Comparison of ENCODE assay signal across 12 cellular contexts in the genomic region with DNA sequence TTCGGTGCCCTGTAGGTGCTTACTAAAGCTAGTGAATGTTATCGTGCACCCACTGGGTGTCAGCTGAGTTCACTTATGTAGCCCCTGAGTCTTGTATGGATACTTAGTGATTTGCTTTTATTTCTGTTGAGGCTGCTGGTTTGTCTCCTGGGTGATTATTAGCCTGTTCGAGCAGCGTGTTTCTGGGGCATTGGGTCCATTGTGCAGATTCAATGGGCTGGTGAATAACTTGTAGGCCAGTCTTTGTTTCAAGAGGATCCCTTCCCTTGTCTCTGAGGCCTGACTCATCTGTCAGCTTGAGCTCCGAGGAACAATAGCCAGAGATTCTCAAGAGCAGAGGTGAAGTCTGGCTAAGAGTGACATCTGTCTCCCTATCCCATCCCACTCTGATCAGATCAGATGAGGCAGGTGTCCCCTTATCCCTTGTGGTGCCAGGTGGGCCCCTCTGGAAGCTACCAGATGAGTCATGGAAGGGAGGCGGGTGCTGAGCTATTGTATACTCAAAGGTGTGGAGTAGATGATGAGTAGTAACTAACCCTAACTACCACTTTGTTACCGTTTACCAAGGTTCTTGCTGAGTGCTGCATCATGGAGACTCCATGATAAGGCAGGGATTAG. TPM values are rescaled to one million over a fixed set of nuclear protein-coding genes. Genes with fewer than 3 reads are reported as not detected.
DNase-seq lines count a peak whose midpoint lies in the region; ATAC-seq and TF ChIP-seq lines count a peak whose summit lies in the region.
"Had no signal": no experiment of that assay in that cellular context is flagged by ENCODE, and none has a peak within 500 bp of the region (broad histone marks: within the 10 kb centered on the region; RNA-seq: fewer than 3 reads in every experiment).

No MANE protein-coding gene starts in this region.

- intact Hi-C loops in CD4-positive, alpha-beta memory T cell (cut with micrococcal nuclease) = no loop called here

- POLR2A ChIA-PET in CD4-positive, alpha-beta memory T cell (lab: Charles Lee; ENCODE audit: partially characterized antibody) = interaction anchor here (1.0 to 7.2 kb wide), 3 partner anchors 12 to 177 kb away, joined by 3 to 95 read pairs (median 6); a partner anchor contains a TSS

- H3K27ac ChIP-seq in CD4-positive, alpha-beta memory T cell (ENCODE audit: low read depth, low read length) = no peak overlapping the region
- no peak overlapping the region for H3K27ac ChIP-seq in foreskin keratinocyte
- H3K27ac ChIP-seq in Karpas-422 (ENCODE audit: low read length) = no peak overlapping the region
- no peak overlapping the region for H3K27ac ChIP-seq in right atrium auricular region
- no peak overlapping the region for H3K27ac ChIP-seq in smooth muscle cell (ENCODE audit: low read depth)

- no peaks in the 10 kb centered on the region for H4K20me1 ChIP-seq in Karpas-422 (ENCODE audit: insufficient read depth, low read depth, low read length)
- H4K20me1 ChIP-seq in smooth muscle cell (ENCODE audit: low read depth) = no peaks in the 10 kb centered on the region

- peaks cover 48% of the 10 kb centered on the region for H3K4me1 ChIP-seq in CD4-positive, alpha-beta memory T cell (ENCODE audit: insufficient read depth, low read length)
- H3K4me1 ChIP-seq in ES-I3 (ENCODE audit: insufficient read depth, low read length) (peaks cover 26% of the 10 kb centered on the region), foreskin keratinocyte (peaks cover 16% of the 10 kb centered on the region), Karpas-422 (ENCODE audit: low read length) (peaks cover 56% of the 10 kb centered on the region), right atrium auricular region (peaks cover 0 to 26% of the 10 kb centered on the region in 2 donors), smooth muscle cell (ENCODE audit: low read depth) (peaks cover 19% of the 10 kb centered on the region)

- peaks cover 0 to 8% of the 10 kb centered on the region in 2 donors for H3K36me3 Mint-ChIP-seq in CD4-positive, alpha-beta memory T cell

- H3K27me3 ChIP-seq in CD4-positive, alpha-beta memory T cell (ENCODE audit: insufficient read depth, low read length) = no peaks in the 10 kb centered on the region
- peaks cover 23% of the 10 kb centered on the region for H3K27me3 ChIP-seq in foreskin keratinocyte
- H3K27me3 ChIP-seq in Karpas-422 (ENCODE audit: low read length) = no peaks in the 10 kb centered on the region
- peaks cover 15 to 19% of the 10 kb centered on the region in 2 donors for H3K27me3 ChIP-seq in right atrium auricular region
- H3K27me3 ChIP-seq in smooth muscle cell (ENCODE audit: low read depth) = peaks cover 23% of the 10 kb centered on the region

- no peak overlapping the region for H3K4me3 ChIP-seq in CD4-positive, alpha-beta memory T cell (ENCODE audit: low read length in 2 of 2)
- H3K4me3 ChIP-seq in Karpas-422 (ENCODE audit: low read length) (no peak overlapping the region), right atrium auricular region (no peak overlapping the region), smooth muscle cell (no peak overlapping the region)

- no peak overlapping the region for H2AFZ ChIP-seq in Karpas-422 (ENCODE audit: low read length)
- no peak overlapping the region for H2AFZ ChIP-seq in smooth muscle cell (ENCODE audit: low read depth)

- H3K4me1 Mint-ChIP-seq in CD4-positive, alpha-beta memory T cell = peaks cover 33 to 63% (median 41%) of the 10 kb centered on the region in 4 donors

- WGBS in smooth muscle cell (ENCODE audit: low lambda C conversion rate) = 62% methylated on average over 7 of the region's 7 CpGs

- H3K9ac ChIP-seq in ES-I3 (ENCODE audit: low read depth, low read length) (0 out of 2 replicates have a peak overlapping the region, but pooled peaks have one; percentile 14), Karpas-422 (ENCODE audit: low read length) (no peak overlapping the region), smooth muscle cell (ENCODE audit: low read depth) (no peak overlapping the region)

- peak overlapping the region in 1 of 8 donors; percentile 11 for H3K4me3 Mint-ChIP-seq in CD4-positive, alpha-beta memory T cell
- H3K4me3 Mint-ChIP-seq: activated naive CD4-positive, alpha-beta T cell treated with anti-CD3 and anti-CD28 coated beads, Interleukin-2, amount 10 ng/mL, durations not matched to agents 7 days and 5 days had no signal

- H3K36me3 ChIP-seq in CD4-positive, alpha-beta memory T cell (ENCODE audit: insufficient read depth, low read length) = peaks cover 3% of the 10 kb centered on the region
- H3K36me3 ChIP-seq in ES-I3 (ENCODE audit: insufficient read depth, low read length) (no peaks in the 10 kb centered on the region), Karpas-422 (ENCODE audit: insufficient read depth, low read length) (no peaks in the 10 kb centered on the region), right atrium auricular region (no peaks in the 10 kb centered on the region), smooth muscle cell (ENCODE audit: low read depth) (no peaks in the 10 kb centered on the region)

- CTCF ChIA-PET in CD4-positive, alpha-beta memory T cell (lab: Charles Lee; ENCODE audit: partially characterized antibody) = interaction anchor here (0.8 to 1.3 kb wide), 2 partner anchors 12 to 13 kb away, joined by 3 read pairs; no protein-coding TSS in a partner anchor

- peaks cover 6% of the 10 kb centered on the region for H3F3A ChIP-seq in smooth muscle cell (ENCODE audit: low read depth)

- H3K79me2 ChIP-seq in Karpas-422 (ENCODE audit: low read length) = no peaks in the 10 kb centered on the region
- no peaks in the 10 kb centered on the region for H3K79me2 ChIP-seq in smooth muscle cell (ENCODE audit: low read depth)

- ATAC-seq in foreskin keratinocyte (peak; percentile 18), GM18868 (IDR thresholded peaks at IDR 0.05; ENCODE audit: unreplicated experiment) (no peak)

- no peaks in the 10 kb centered on the region for H3K9me3 ChIP-seq in CD4-positive, alpha-beta memory T cell (ENCODE audit: control insufficient read depth in 1 of 2, low read length in 2 of 2)
- H3K9me3 ChIP-seq in ES-I3 (ENCODE audit: control insufficient read depth, insufficient read depth, low read length) (no peaks in the 10 kb centered on the region), Karpas-422 (ENCODE audit: low read length) (no peaks in the 10 kb centered on the region), right atrium auricular region (no peaks in the 10 kb centered on the region), smooth muscle cell (replicated peaks; ENCODE audit: low read depth) (no peaks in the 10 kb centered on the region)

- H3K9me3 Mint-ChIP-seq in CD4-positive, alpha-beta memory T cell = no peaks in the 10 kb centered on the region
- H3K9me3 Mint-ChIP-seq: activated naive CD4-positive, alpha-beta T cell treated with anti-CD3 and anti-CD28 coated beads, Interleukin-2, amount 10 ng/mL, durations not matched to agents 7 days and 5 days had no signal

- no peaks in the 10 kb centered on the region for H3K27me3 Mint-ChIP-seq in CD4-positive, alpha-beta memory T cell

- DNase-seq in CD4-positive, alpha-beta memory T cell = no peak
- DNase-seq in NCI-H524 treated with DMSO at 0.1 percent for 48 hours (lab: John Stamatoyannopoulos, UW) = peak; percentile 62
- peak in 1 of 2 donors; percentile 45 for DNase-seq in foreskin keratinocyte
- DNase-seq in Karpas-422 = no peak
- DNase-seq in right atrium auricular region (ENCODE audit: low spot score) = no peak
- DNase-seq in smooth muscle cell (lab: John Stamatoyannopoulos, UW; ENCODE audit: unreplicated experiment) = no peak
- DNase-seq: activated CD4-positive, alpha-beta T cell treated with anti-CD3 and anti-CD28 coated beads, Interleukin-2, amount 50 U/mL, for 48 hours; activated naive CD4-positive, alpha-beta T cell treated with anti-CD3 and anti-CD28 coated beads, Interleukin-2, amount 10 ng/mL, durations not matched to agents 7 days and 5 days; cerebellar nuclear complex; OCI-M1 had no signal

- TF ChIP-seq CTCF in foreskin keratinocyte (conservative IDR thresholded peaks at IDR 0.05) (no peak), right atrium auricular region (IDR thresholded peaks at IDR 0.05) (no peak), smooth muscle cell (IDR thresholded peaks at IDR 0.05; ENCODE audit: borderline replicate concordance, insufficient read depth, poor library complexity, severe bottlenecking) (no peak)

- H3K9me2 ChIP-seq in Karpas-422 (replicated peaks; ENCODE audit: insufficient read depth, low read length) = no peaks in the 10 kb centered on the region

- H3K4me2 ChIP-seq in Karpas-422 (ENCODE audit: low read depth, low read length, poor library complexity, severe bottlenecking) = no peak overlapping the region
- H3K4me2 ChIP-seq in smooth muscle cell = no peak overlapping the region

- H3K27ac Mint-ChIP-seq in CD4-positive, alpha-beta memory T cell = peak overlapping the region in 4 of 7 donors; percentile 7 to 54 (median 46)
- H3K27ac Mint-ChIP-seq: activated naive CD4-positive, alpha-beta T cell treated with anti-CD3 and anti-CD28 coated beads, Interleukin-2, amount 10 ng/mL, durations not matched to agents 7 days and 5 days had no signal

RNA-seq across cellular contexts. Expression of a gene that starts 3.7 kb away (rescaled TPM):
- total RNA-seq in CD4-positive, alpha-beta memory T cell = 100 to 1,000 TPM; 260 to 270 TPM
- polyA plus RNA-seq in CD4-positive, alpha-beta memory T cell = 1 to 10 TPM in 1 of 2 donors, under 1 TPM in 1; 0.54 to 4.7 TPM
- total RNA-seq in foreskin keratinocyte (0.28 and 0.37 TPM in 2 replicates), right atrium auricular region (1 to 10 TPM in 1 of 2 donors, under 1 TPM in 1; 0.19 to 2.0 TPM), smooth muscle cell (2.8 and 7.0 TPM in 2 replicates)
- polyA plus RNA-seq in foreskin keratinocyte (0.02 and 0.04 TPM in 2 replicates), smooth muscle cell (0.16 and 5.1 TPM in 2 replicates)
- 1.5 and 2.6 TPM in 2 replicates for total RNA-seq in Karpas-422 (2014; rRNA removed; shearing (Covaris generic); ENCODE audit: low replicate concordance)

RNA-seq across cellular contexts. Expression of a gene that starts 39.3 kb away (rescaled TPM):
- total RNA-seq in CD4-positive, alpha-beta memory T cell = not detected
- not detected for polyA plus RNA-seq in CD4-positive, alpha-beta memory T cell
- total RNA-seq in foreskin keratinocyte (not detected in 2 replicates), right atrium auricular region (not detected), smooth muscle cell (4.9 TPM in 1 of 2 replicates, not detected in the other)
- polyA plus RNA-seq in foreskin keratinocyte (not detected in 2 replicates), smooth muscle cell (1.1 and 1.8 TPM in 2 replicates)
- total RNA-seq in Karpas-422 (2014; rRNA removed; shearing (Covaris generic); ENCODE audit: low replicate concordance) = not detected in 2 replicates

RNA-seq across cellular contexts. Expression of a gene that starts 43.2 kb away (rescaled TPM):
- not detected for total RNA-seq in CD4-positive, alpha-beta memory T cell
- not detected for polyA plus RNA-seq in CD4-positive, alpha-beta memory T cell
- total RNA-seq in foreskin keratinocyte (not detected in 2 replicates), right atrium auricular region (1 to 10 TPM in 1 of 2 donors, under 1 TPM in 1; 0.79 to 1.7 TPM), smooth muscle cell (0.27 TPM in 1 of 2 replicates, not detected in the other)
- polyA plus RNA-seq in foreskin keratinocyte (not detected in 2 replicates), smooth muscle cell (not detected in 2 replicates)
- 0.22 and 2.2 TPM in 2 replicates for total RNA-seq in Karpas-422 (2014; rRNA removed; shearing (Covaris generic); ENCODE audit: low replicate concordance)

Comparison
In these comparisons a context has a peak if more than half of its experiments do, and no peak if none do; other contexts are left out.
1. RNA of a gene that starts 3.7 kb away (total RNA-seq): 260 to 270 TPM in CD4-positive, alpha-beta memory T cell; 2.8 to 7.0 TPM in smooth muscle cell, 0.19 to 2.0 TPM in right atrium auricular region, 1.5 to 2.6 TPM in Karpas-422 and 0.28 to 0.37 TPM in foreskin keratinocyte; every median in the first group is over 10 times any median in the second.